Comparison of ENCODE assay signal across 2 cellular contexts in the genomic region with DNA sequence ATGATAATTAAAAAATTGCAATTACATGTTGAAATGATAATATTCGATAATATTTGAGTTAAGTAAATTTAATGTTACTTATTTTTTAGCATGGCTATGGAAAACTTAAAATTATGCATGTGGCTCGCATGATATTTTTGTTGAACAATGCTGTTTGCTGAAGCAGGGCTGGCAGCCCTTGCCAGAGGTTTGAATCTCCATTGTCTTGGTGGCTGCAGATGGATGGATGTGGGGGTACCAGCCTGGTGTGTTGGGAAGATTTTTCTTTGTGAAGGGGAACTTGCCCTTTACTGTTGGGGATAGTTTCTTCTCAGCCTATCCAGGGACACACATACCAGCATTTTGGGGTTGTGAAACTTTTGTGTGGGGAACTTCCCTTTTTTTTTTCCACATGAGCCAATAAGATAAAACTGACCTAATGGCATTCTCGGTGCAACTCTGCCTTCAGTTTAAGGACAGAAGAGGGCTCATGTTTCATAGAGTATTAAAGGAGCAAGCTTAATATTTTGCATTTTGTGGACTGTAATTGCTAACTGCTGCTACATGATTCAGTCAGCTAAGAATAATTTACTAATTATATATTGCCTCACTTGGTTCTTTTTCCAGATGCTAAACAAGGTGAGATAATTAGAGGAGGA.
TF ChIP-seq lines count a peak whose summit lies in the region.

No MANE protein-coding gene starts in this region.

TF ChIP-seq in liver, 16 proteins besides CTCF, POLR2A, EP300 and RAD21 (continued from another document):
- TF ChIP-seq SP1 (IDR thresholded peaks at IDR 0.05), result no peak
- TF ChIP-seq, protein P1, sequence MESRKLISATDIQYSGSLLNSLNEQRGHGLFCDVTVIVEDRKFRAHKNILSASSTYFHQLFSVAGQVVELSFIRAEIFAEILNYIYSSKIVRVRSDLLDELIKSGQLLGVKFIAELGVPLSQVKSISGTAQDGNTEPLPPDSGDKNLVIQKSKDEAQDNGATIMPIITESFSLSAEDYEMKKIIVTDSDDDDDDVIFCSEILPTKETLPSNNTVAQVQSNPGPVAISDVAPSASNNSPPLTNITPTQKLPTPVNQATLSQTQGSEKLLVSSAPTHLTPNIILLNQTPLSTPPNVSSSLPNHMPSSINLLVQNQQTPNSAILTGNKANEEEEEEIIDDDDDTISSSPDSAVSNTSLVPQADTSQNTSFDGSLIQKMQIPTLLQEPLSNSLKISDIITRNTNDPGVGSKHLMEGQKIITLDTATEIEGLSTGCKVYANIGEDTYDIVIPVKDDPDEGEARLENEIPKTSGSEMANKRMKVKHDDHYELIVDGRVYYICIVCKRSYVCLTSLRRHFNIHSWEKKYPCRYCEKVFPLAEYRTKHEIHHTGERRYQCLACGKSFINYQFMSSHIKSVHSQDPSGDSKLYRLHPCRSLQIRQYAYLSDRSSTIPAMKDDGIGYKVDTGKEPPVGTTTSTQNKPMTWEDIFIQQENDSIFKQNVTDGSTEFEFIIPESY (IDR thresholded peaks at IDR 0.05), result no peak
- TF ChIP-seq, protein P2, sequence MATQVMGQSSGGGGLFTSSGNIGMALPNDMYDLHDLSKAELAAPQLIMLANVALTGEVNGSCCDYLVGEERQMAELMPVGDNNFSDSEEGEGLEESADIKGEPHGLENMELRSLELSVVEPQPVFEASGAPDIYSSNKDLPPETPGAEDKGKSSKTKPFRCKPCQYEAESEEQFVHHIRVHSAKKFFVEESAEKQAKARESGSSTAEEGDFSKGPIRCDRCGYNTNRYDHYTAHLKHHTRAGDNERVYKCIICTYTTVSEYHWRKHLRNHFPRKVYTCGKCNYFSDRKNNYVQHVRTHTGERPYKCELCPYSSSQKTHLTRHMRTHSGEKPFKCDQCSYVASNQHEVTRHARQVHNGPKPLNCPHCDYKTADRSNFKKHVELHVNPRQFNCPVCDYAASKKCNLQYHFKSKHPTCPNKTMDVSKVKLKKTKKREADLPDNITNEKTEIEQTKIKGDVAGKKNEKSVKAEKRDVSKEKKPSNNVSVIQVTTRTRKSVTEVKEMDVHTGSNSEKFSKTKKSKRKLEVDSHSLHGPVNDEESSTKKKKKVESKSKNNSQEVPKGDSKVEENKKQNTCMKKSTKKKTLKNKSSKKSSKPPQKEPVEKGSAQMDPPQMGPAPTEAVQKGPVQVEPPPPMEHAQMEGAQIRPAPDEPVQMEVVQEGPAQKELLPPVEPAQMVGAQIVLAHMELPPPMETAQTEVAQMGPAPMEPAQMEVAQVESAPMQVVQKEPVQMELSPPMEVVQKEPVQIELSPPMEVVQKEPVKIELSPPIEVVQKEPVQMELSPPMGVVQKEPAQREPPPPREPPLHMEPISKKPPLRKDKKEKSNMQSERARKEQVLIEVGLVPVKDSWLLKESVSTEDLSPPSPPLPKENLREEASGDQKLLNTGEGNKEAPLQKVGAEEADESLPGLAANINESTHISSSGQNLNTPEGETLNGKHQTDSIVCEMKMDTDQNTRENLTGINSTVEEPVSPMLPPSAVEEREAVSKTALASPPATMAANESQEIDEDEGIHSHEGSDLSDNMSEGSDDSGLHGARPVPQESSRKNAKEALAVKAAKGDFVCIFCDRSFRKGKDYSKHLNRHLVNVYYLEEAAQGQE (IDR thresholded peaks at IDR 0.05), result no peak

TF ChIP-seq in HepG2, 621 proteins besides CTCF, POLR2A, EP300 and RAD21 (continued from another document):
- TF ChIP-seq, protein P3, sequence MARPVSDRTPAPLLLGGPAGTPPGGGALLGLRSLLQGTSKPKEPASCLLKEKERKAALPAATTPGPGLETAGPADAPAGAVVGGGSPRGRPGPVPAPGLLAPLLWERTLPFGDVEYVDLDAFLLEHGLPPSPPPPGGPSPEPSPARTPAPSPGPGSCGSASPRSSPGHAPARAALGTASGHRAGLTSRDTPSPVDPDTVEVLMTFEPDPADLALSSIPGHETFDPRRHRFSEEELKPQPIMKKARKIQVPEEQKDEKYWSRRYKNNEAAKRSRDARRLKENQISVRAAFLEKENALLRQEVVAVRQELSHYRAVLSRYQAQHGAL (CRISPR knock-in tag; IDR thresholded peaks at IDR 0.05; ENCODE audit: not compliant biosample characterization), result no peak
- no peak for TF ChIP-seq ZNF143 (CRISPR knock-in tag; IDR thresholded peaks at IDR 0.05)
- TF ChIP-seq, protein P4, sequence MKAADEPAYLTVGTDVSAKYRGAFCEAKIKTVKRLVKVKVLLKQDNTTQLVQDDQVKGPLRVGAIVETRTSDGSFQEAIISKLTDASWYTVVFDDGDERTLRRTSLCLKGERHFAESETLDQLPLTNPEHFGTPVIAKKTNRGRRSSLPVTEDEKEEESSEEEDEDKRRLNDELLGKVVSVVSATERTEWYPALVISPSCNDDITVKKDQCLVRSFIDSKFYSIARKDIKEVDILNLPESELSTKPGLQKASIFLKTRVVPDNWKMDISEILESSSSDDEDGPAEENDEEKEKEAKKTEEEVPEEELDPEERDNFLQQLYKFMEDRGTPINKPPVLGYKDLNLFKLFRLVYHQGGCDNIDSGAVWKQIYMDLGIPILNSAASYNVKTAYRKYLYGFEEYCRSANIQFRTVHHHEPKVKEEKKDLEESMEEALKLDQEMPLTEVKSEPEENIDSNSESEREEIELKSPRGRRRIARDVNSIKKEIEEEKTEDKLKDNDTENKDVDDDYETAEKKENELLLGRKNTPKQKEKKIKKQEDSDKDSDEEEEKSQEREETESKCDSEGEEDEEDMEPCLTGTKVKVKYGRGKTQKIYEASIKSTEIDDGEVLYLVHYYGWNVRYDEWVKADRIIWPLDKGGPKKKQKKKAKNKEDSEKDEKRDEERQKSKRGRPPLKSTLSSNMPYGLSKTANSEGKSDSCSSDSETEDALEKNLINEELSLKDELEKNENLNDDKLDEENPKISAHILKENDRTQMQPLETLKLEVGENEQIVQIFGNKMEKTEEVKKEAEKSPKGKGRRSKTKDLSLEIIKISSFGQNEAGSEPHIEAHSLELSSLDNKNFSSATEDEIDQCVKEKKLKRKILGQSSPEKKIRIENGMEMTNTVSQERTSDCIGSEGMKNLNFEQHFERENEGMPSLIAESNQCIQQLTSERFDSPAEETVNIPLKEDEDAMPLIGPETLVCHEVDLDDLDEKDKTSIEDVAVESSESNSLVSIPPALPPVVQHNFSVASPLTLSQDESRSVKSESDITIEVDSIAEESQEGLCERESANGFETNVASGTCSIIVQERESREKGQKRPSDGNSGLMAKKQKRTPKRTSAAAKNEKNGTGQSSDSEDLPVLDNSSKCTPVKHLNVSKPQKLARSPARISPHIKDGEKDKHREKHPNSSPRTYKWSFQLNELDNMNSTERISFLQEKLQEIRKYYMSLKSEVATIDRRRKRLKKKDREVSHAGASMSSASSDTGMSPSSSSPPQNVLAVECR (CRISPR knock-in tag; IDR thresholded peaks at IDR 0.05; ENCODE audit: borderline replicate concordance), result no peak
- no peak for TF ChIP-seq ELF3 (CRISPR knock-in tag; IDR thresholded peaks at IDR 0.05)
- no peak for TF ChIP-seq HCFC1 (IDR thresholded peaks at IDR 0.05; ENCODE audit: low read depth, low read length)
- no peak for TF ChIP-seq NR3C1 (CRISPR knock-in tag; IDR thresholded peaks at IDR 0.05)
- TF ChIP-seq, protein P5, sequence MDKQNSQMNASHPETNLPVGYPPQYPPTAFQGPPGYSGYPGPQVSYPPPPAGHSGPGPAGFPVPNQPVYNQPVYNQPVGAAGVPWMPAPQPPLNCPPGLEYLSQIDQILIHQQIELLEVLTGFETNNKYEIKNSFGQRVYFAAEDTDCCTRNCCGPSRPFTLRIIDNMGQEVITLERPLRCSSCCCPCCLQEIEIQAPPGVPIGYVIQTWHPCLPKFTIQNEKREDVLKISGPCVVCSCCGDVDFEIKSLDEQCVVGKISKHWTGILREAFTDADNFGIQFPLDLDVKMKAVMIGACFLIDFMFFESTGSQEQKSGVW (CRISPR knock-in tag; IDR thresholded peaks at IDR 0.05; ENCODE audit: borderline replicate concordance), result no peak
- TF ChIP-seq, protein P6, sequence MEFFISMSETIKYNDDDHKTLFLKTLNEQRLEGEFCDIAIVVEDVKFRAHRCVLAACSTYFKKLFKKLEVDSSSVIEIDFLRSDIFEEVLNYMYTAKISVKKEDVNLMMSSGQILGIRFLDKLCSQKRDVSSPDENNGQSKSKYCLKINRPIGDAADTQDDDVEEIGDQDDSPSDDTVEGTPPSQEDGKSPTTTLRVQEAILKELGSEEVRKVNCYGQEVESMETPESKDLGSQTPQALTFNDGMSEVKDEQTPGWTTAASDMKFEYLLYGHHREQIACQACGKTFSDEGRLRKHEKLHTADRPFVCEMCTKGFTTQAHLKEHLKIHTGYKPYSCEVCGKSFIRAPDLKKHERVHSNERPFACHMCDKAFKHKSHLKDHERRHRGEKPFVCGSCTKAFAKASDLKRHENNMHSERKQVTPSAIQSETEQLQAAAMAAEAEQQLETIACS (CRISPR knock-in tag; IDR thresholded peaks at IDR 0.05), result no peak
- TF ChIP-seq SMARCE1 (IDR thresholded peaks at IDR 0.05; ENCODE audit: borderline replicate concordance), result no peak
- no peak for TF ChIP-seq SETDB1 (CRISPR knock-in tag; IDR thresholded peaks at IDR 0.05; ENCODE audit: borderline replicate concordance)
- TF ChIP-seq NBN (conservative IDR thresholded peaks at IDR 0.05), result no peak
- TF ChIP-seq AKAP8 (CRISPR knock-in tag; IDR thresholded peaks at IDR 0.05), result no peak
- TF ChIP-seq, protein P7, sequence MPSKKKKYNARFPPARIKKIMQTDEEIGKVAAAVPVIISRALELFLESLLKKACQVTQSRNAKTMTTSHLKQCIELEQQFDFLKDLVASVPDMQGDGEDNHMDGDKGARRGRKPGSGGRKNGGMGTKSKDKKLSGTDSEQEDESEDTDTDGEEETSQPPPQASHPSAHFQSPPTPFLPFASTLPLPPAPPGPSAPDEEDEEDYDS (CRISPR knock-in tag; IDR thresholded peaks at IDR 0.05), result no peak
- TF ChIP-seq ZNF572 (CRISPR knock-in tag; IDR thresholded peaks at IDR 0.05), result no peak
- no peak for TF ChIP-seq ZNF607 (CRISPR knock-in tag; IDR thresholded peaks at IDR 0.05; ENCODE audit: borderline replicate concordance)
